27 cellular contexts compared by ENCODE assay signal in the genomic region with DNA sequence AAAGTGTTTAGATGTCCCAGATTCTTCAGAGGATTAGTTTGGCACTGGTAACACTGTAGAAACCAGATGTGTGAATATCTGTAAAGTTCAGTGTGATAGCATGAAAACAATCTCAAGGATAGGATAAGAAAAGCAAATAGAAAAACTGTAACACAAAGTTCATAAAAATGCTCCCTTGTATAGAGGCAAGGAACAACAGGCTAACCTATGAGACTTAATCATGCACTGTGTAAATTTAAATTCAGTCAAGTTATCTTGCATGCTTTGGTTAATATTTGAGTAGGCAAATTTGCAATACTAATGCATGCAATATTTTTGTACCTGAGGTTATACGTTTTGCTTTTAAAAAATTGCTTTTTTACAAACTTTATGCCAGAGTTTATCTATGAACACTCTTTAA.
"Had no signal": no experiment of that assay in that cellular context is flagged by ENCODE, and none has a peak within 500 bp of the region (broad histone marks: within the 10 kb centered on the region; RNA-seq: fewer than 3 reads in every experiment).

No MANE protein-coding gene starts in this region.

- H3K9me3 Mint-ChIP-seq: activated CD4-positive, alpha-beta memory T cell treated with anti-CD3 and anti-CD28 coated beads for 36 hours; activated CD4-positive, alpha-beta T cell treated with anti-CD3 and anti-CD28 coated beads, Interleukin-2, amount 10 ng/mL, durations not matched to agents 24 days and 14 days; activated naive CD4-positive, alpha-beta T cell treated with anti-CD3 and anti-CD28 coated beads, Interleukin-2, amount 10 ng/mL, durations not matched to agents 7 days and 5 days; activated naive CD4-positive, alpha-beta T cell treated with anti-CD3 and anti-CD28 coated beads, Interleukin-2, amount 50 U/mL, for 72 hours; activated naive CD8-positive, alpha-beta T cell treated with anti-CD3 and anti-CD28 coated beads, Interleukin-2, amount 10 ng/mL, durations not matched to agents 7 days and 5 days; activated T-cell treated with anti-CD3 and anti-CD28 coated beads, Interleukin-2, amount 50 U/mL, for 24 hours; activated T-cell treated with anti-CD3 and anti-CD28 coated beads, Interleukin-2, amount 50 U/mL, for 72 hours; central memory CD8-positive, alpha-beta T cell; dendritic cell treated with granulocyte-macrophage colony-stimulating factor and Interleukin-4, amounts not matched to agents 40 ng/mL and 50 ng/mL, for 4 days had no signal

- H3K4me3 Mint-ChIP-seq: activated CD4-positive, alpha-beta memory T cell treated with anti-CD3 and anti-CD28 coated beads for 36 hours; activated CD4-positive, alpha-beta T cell treated with anti-CD3 and anti-CD28 coated beads for 36 hours; activated CD4-positive, alpha-beta T cell treated with anti-CD3 and anti-CD28 coated beads, Interleukin-2, amount 10 ng/mL, durations not matched to agents 24 days and 14 days; activated CD8-positive, alpha-beta T cell treated with anti-CD3 and anti-CD28 coated beads, Interleukin-2, amount 10 ng/mL, durations not matched to agents 7 days and 5 days; activated naive CD4-positive, alpha-beta T cell treated with anti-CD3 and anti-CD28 coated beads, Interleukin-2, amount 10 ng/mL, durations not matched to agents 7 days and 5 days; activated naive CD8-positive, alpha-beta T cell treated with anti-CD3 and anti-CD28 coated beads, Interleukin-2, amount 10 ng/mL, durations not matched to agents 7 days and 5 days; activated T-cell treated with anti-CD3 and anti-CD28 coated beads, Interleukin-2, amount 50 U/mL, for 24 hours; activated T-cell treated with anti-CD3 and anti-CD28 coated beads, Interleukin-2, amount 50 U/mL, for 72 hours; central memory CD8-positive, alpha-beta T cell; dendritic cell treated with granulocyte-macrophage colony-stimulating factor and Interleukin-4, amounts not matched to agents 40 ng/mL and 50 ng/mL, for 4 days had no signal

- H3K4me3 ChIP-seq: ascending aorta, coronary artery, dorsolateral prefrontal cortex, esophagus squamous epithelium had no signal

- ATAC-seq: activated CD4-positive, alpha-beta T cell treated with anti-CD3 and anti-CD28 coated beads for 36 hours; activated CD8-positive, alpha-beta T cell treated with anti-CD3 and anti-CD28 coated beads, Interleukin-2, amount 10 ng/mL, durations not matched to agents 7 days and 5 days; activated naive CD4-positive, alpha-beta T cell treated with anti-CD3 and anti-CD28 coated beads, Interleukin-2, amount 50 U/mL, for 72 hours; activated T-cell treated with anti-CD3 and anti-CD28 coated beads, Interleukin-2, amount 50 U/mL, for 72 hours had no signal

- H3K36me3 ChIP-seq: ascending aorta, brain microvascular endothelial cell, esophagus squamous epithelium had no signal

- H3K27ac ChIP-seq: ascending aorta, brain microvascular endothelial cell, coronary artery, epithelial cell of prostate, esophagus squamous epithelium had no signal

- H3K9me3 ChIP-seq: ascending aorta, esophagus squamous epithelium had no signal

- H3K27me3 ChIP-seq: ascending aorta, brain microvascular endothelial cell, dorsolateral prefrontal cortex, esophagus squamous epithelium had no signal

- DNase-seq: activated CD4-positive, alpha-beta memory T cell treated with anti-CD3 and anti-CD28 coated beads for 36 hours; activated CD4-positive, alpha-beta T cell treated with anti-CD3 and anti-CD28 coated beads for 36 hours; activated CD4-positive, alpha-beta T cell treated with anti-CD3 and anti-CD28 coated beads, Interleukin-2, amount 10 ng/mL, durations not matched to agents 24 days and 14 days; activated CD4-positive, CD25-positive, alpha-beta regulatory T cell; activated CD4-positive, CD25-positive, alpha-beta regulatory T cell treated with anti-CD3 and anti-CD28 coated beads, Interleukin-2, amount 50 U/mL, for 72 hours; activated CD8-positive, alpha-beta memory T cell treated with anti-CD3 and anti-CD28 coated beads, Interleukin-2, amount 50 U/mL, for 48 hours; activated CD8-positive, alpha-beta T cell treated with anti-CD3 and anti-CD28 coated beads, Interleukin-2, amount 10 ng/mL, durations not matched to agents 7 days and 5 days; activated gamma-delta T cell; activated naive CD4-positive, alpha-beta T cell; activated naive CD4-positive, alpha-beta T cell treated with anti-CD3 and anti-CD28 coated beads, Interleukin-2, amount 10 ng/mL, durations not matched to agents 7 days and 5 days; activated naive CD8-positive, alpha-beta T cell treated with anti-CD3 and anti-CD28 coated beads, Interleukin-2, amount 10 ng/mL, durations not matched to agents 7 days and 5 days; activated T-cell treated with anti-CD3 and anti-CD28 coated beads for 4 hours; activated T-cell treated with anti-CD3 and anti-CD28 coated beads, Interleukin-2, amount 50 U/mL, for 24 hours; activated T-cell treated with anti-CD3 and anti-CD28 coated beads, Interleukin-2, amount 50 U/mL, for 72 hours; brain microvascular endothelial cell; dorsolateral prefrontal cortex; effector memory CD4-positive, alpha-beta T cell; esophagus squamous epithelium; foreskin fibroblast; head of caudate nucleus; T-helper 2 cell had no signal

- H3K27ac Mint-ChIP-seq: activated CD4-positive, alpha-beta memory T cell treated with anti-CD3 and anti-CD28 coated beads for 36 hours; activated CD4-positive, alpha-beta T cell treated with anti-CD3 and anti-CD28 coated beads for 36 hours; activated CD4-positive, alpha-beta T cell treated with anti-CD3 and anti-CD28 coated beads, Interleukin-2, amount 10 ng/mL, durations not matched to agents 24 days and 14 days; activated CD8-positive, alpha-beta T cell treated with anti-CD3 and anti-CD28 coated beads, Interleukin-2, amount 10 ng/mL, durations not matched to agents 7 days and 5 days; activated naive CD4-positive, alpha-beta T cell treated with anti-CD3 and anti-CD28 coated beads, Interleukin-2, amount 10 ng/mL, durations not matched to agents 7 days and 5 days; activated naive CD4-positive, alpha-beta T cell treated with anti-CD3 and anti-CD28 coated beads, Interleukin-2, amount 50 U/mL, for 72 hours; activated naive CD8-positive, alpha-beta T cell treated with anti-CD3 and anti-CD28 coated beads, Interleukin-2, amount 10 ng/mL, durations not matched to agents 7 days and 5 days; activated T-cell treated with anti-CD3 and anti-CD28 coated beads, Interleukin-2, amount 50 U/mL, for 24 hours; activated T-cell treated with anti-CD3 and anti-CD28 coated beads, Interleukin-2, amount 50 U/mL, for 72 hours; dendritic cell treated with granulocyte-macrophage colony-stimulating factor and Interleukin-4, amounts not matched to agents 40 ng/mL and 50 ng/mL, for 4 days had no signal

- H3K27me3 Mint-ChIP-seq: activated CD4-positive, alpha-beta memory T cell treated with anti-CD3 and anti-CD28 coated beads for 36 hours; activated CD4-positive, alpha-beta T cell treated with anti-CD3 and anti-CD28 coated beads for 36 hours; activated naive CD4-positive, alpha-beta T cell treated with anti-CD3 and anti-CD28 coated beads, Interleukin-2, amount 10 ng/mL, durations not matched to agents 7 days and 5 days; activated naive CD8-positive, alpha-beta T cell treated with anti-CD3 and anti-CD28 coated beads, Interleukin-2, amount 10 ng/mL, durations not matched to agents 7 days and 5 days; activated T-cell treated with anti-CD3 and anti-CD28 coated beads, Interleukin-2, amount 50 U/mL, for 24 hours; central memory CD8-positive, alpha-beta T cell; dendritic cell treated with granulocyte-macrophage colony-stimulating factor and Interleukin-4, amounts not matched to agents 40 ng/mL and 50 ng/mL, for 4 days had no signal

- H3K4me1 Mint-ChIP-seq: activated CD4-positive, alpha-beta T cell treated with anti-CD3 and anti-CD28 coated beads for 36 hours; activated CD4-positive, alpha-beta T cell treated with anti-CD3 and anti-CD28 coated beads, Interleukin-2, amount 10 ng/mL, durations not matched to agents 24 days and 14 days; activated naive CD4-positive, alpha-beta T cell treated with anti-CD3 and anti-CD28 coated beads, Interleukin-2, amount 10 ng/mL, durations not matched to agents 7 days and 5 days; central memory CD8-positive, alpha-beta T cell had no signal

- H3K4me1 ChIP-seq: ascending aorta, esophagus squamous epithelium had no signal

- H3K36me3 Mint-ChIP-seq: activated CD4-positive, alpha-beta memory T cell treated with anti-CD3 and anti-CD28 coated beads for 36 hours; activated naive CD4-positive, alpha-beta T cell treated with anti-CD3 and anti-CD28 coated beads, Interleukin-2, amount 10 ng/mL, durations not matched to agents 7 days and 5 days; activated naive CD4-positive, alpha-beta T cell treated with anti-CD3 and anti-CD28 coated beads, Interleukin-2, amount 50 U/mL, for 72 hours; activated naive CD8-positive, alpha-beta T cell treated with anti-CD3 and anti-CD28 coated beads, Interleukin-2, amount 10 ng/mL, durations not matched to agents 7 days and 5 days had no signal
